Comparison of ENCODE assay signal across 1 cellular context in genomic region chr5:181260720-181261319, GRCh38.
TF ChIP-seq lines count a peak whose summit lies in the region.

Gene TRIM52 (minus strand): TSS chr5:181261143. CDS start chr5:181260813, 330 bp downstream.

TF ChIP-seq in K562, 482 proteins besides CTCF, POLR2A, EP300 and RAD21 (continued from another document and continues in another):
- TF ChIP-seq E4F1 (CRISPR knock-in tag; IDR thresholded peaks at IDR 0.05; ENCODE audit: borderline replicate concordance) (no peak), TAL1 (IDR thresholded peaks at IDR 0.05) (no peak), BRF1 (IDR thresholded peaks at IDR 0.05; ENCODE audit: borderline replicate concordance, extremely low read depth, insufficient read length) (no peak), SREBF2 (CRISPR knock-in tag; IDR thresholded peaks at IDR 0.05) (no peak), ATF4 (CRISPR knock-in tag; IDR thresholded peaks at IDR 0.05) (no peak), SNRNP70 (optimal IDR thresholded peaks at IDR 0.05; ENCODE audit: low read depth, low read length) (no peak), ZNF121 (CRISPR knock-in tag; conservative IDR thresholded peaks at IDR 0.05) (no peak), HEY1 (CRISPR knock-in tag; IDR thresholded peaks at IDR 0.05; ENCODE audit: borderline replicate concordance) (no peak), BRD4 (IDR thresholded peaks at IDR 0.05) (no peak), PCBP1 (IDR thresholded peaks at IDR 0.05; ENCODE audit: low read depth, low read length, poor library complexity, severe bottlenecking) (no peak), SLC30A9 (CRISPR knock-in tag; IDR thresholded peaks at IDR 0.05) (no peak), SAP30 (IDR thresholded peaks at IDR 0.05; ENCODE audit: borderline replicate concordance, insufficient read depth, low read depth, low read length, poor library complexity, severe bottlenecking) (peak; percentile 88), ZBTB49 (CRISPR knock-in tag; IDR thresholded peaks at IDR 0.05; ENCODE audit: borderline replicate concordance) (no peak), IRF2 (CRISPR knock-in tag; IDR thresholded peaks at IDR 0.05) (no peak), MTA3 (IDR thresholded peaks at IDR 0.05; ENCODE audit: borderline replicate concordance) (peak; percentile 76), ZNF408 (CRISPR knock-in tag; IDR thresholded peaks at IDR 0.05; ENCODE audit: low read depth) (no peak), HNRNPUL1 (IDR thresholded peaks at IDR 0.05; ENCODE audit: low read length) (no peak), MLX (CRISPR knock-in tag; conservative IDR thresholded peaks at IDR 0.05) (no peak), NEUROD1 (IDR thresholded peaks at IDR 0.05; ENCODE audit: borderline replicate concordance, low read depth, low read length, partially characterized antibody) (no peak), SMARCA4 (IDR thresholded peaks at IDR 0.05) (no peak), ZBTB11 (CRISPR knock-in tag; IDR thresholded peaks at IDR 0.05) (no peak), HINFP (tag; conservative IDR thresholded peaks at IDR 0.05; ENCODE audit: low read depth) (peak; percentile 92), PHF21A (IDR thresholded peaks at IDR 0.05; ENCODE audit: borderline replicate concordance, low read depth) (no peak), HOXB6 (CRISPR knock-in tag; IDR thresholded peaks at IDR 0.05; ENCODE audit: borderline replicate concordance) (no peak), MXI1 (IDR thresholded peaks at IDR 0.05; ENCODE audit: low read depth, low read length) (peak; percentile 48; the same call in 1 of the 2 replicates), ATF3 (IDR thresholded peaks at IDR 0.05) (no peak), ATF3 (CRISPR knock-in tag; conservative IDR thresholded peaks at IDR 0.05) (0 out of 2 replicates have a peak, but pooled peaks have one; percentile 34), MCM2 (IDR thresholded peaks at IDR 0.05; ENCODE audit: low read depth) (no peak), CREB3 (tag; conservative IDR thresholded peaks at IDR 0.05; ENCODE audit: low read depth) (no peak), E2F4 (CRISPR knock-in tag; IDR thresholded peaks at IDR 0.05; ENCODE audit: low read depth) (no peak), ZBTB5 (IDR thresholded peaks at IDR 0.05) (no peak), MYC (IDR thresholded peaks at IDR 0.05; ENCODE audit: low read depth, low read length) (peak; percentile 90), MYC (CRISPR knock-in tag; IDR thresholded peaks at IDR 0.05; ENCODE audit: borderline replicate concordance, low read depth) (no peak), POLR2G (IDR thresholded peaks at IDR 0.05; ENCODE audit: low read depth, low read length) (peak; percentile 86), USF1 (CRISPR knock-in tag; IDR thresholded peaks at IDR 0.05) (no peak), SOX6 (IDR thresholded peaks at IDR 0.05) (peak; percentile 58), ZHX1 (conservative IDR thresholded peaks at IDR 0.05; ENCODE audit: low read length) (no peak), PCBP2 (IDR thresholded peaks at IDR 0.05; ENCODE audit: low read depth, low read length, poor library complexity, severe bottlenecking) (no peak), KDM5B (IDR thresholded peaks at IDR 0.05; ENCODE audit: insufficient replicate concordance, low read depth, low read length) (peak; percentile 90)
